1 cellular context compared by ENCODE assay signal in the genomic region with DNA sequence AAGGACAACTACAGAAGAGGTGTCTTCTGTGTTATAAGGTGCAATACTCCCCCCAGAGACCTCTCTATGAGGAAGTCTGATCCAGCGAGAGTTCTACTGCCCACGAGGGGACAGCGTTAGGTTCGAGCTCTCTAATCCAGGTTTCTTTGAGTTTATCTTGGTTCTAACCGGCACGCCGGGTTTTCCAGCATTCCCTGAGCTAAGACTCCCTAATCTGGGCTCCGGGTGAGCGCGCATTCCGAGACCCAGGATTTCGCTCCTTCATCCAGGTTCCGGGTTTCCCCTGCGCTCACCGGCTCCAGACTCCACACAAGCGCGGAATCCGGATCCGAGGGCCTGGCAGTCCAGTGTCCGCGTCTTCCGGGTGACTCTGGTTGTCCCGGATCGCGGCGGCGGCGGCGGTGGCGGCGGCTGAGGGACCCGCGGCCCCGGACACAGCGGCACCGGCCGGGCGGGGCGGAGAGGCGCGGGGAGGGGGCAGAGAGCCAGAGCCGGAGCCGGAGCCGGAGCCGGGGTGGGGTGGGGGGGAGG.
A peak's percentile ranks its signal among the peaks of the same experiment; 100 is the strongest.
TF ChIP-seq lines count a peak whose summit lies in the region.

A gene with protein sequence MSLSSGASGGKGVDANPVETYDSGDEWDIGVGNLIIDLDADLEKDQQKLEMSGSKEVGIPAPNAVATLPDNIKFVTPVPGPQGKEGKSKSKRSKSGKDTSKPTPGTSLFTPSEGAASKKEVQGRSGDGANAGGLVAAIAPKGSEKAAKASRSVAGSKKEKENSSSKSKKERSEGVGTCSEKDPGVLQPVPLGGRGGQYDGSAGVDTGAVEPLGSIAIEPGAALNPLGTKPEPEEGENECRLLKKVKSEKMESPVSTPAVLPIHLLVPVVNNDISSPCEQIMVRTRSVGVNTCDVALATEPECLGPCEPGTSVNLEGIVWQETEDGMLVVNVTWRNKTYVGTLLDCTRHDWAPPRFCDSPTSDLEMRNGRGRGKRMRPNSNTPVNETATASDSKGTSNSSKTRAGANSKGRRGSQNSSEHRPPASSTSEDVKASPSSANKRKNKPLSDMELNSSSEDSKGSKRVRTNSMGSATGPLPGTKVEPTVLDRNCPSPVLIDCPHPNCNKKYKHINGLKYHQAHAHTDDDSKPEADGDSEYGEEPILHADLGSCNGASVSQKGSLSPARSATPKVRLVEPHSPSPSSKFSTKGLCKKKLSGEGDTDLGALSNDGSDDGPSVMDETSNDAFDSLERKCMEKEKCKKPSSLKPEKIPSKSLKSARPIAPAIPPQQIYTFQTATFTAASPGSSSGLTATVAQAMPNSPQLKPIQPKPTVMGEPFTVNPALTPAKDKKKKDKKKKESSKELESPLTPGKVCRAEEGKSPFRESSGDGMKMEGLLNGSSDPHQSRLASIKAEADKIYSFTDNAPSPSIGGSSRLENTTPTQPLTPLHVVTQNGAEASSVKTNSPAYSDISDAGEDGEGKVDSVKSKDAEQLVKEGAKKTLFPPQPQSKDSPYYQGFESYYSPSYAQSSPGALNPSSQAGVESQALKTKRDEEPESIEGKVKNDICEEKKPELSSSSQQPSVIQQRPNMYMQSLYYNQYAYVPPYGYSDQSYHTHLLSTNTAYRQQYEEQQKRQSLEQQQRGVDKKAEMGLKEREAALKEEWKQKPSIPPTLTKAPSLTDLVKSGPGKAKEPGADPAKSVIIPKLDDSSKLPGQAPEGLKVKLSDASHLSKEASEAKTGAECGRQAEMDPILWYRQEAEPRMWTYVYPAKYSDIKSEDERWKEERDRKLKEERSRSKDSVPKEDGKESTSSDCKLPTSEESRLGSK (N-terminal part only) (plus strand): TSS at position 373 of the 531 bp plus-strand sequence. CDS start 38,842 bp downstream, outside the sequence.

TF ChIP-seq in GM12878, 131 proteins besides CTCF, POLR2A, EP300 and RAD21 (continued from another document and continues in another):
- TF ChIP-seq, protein P1, sequence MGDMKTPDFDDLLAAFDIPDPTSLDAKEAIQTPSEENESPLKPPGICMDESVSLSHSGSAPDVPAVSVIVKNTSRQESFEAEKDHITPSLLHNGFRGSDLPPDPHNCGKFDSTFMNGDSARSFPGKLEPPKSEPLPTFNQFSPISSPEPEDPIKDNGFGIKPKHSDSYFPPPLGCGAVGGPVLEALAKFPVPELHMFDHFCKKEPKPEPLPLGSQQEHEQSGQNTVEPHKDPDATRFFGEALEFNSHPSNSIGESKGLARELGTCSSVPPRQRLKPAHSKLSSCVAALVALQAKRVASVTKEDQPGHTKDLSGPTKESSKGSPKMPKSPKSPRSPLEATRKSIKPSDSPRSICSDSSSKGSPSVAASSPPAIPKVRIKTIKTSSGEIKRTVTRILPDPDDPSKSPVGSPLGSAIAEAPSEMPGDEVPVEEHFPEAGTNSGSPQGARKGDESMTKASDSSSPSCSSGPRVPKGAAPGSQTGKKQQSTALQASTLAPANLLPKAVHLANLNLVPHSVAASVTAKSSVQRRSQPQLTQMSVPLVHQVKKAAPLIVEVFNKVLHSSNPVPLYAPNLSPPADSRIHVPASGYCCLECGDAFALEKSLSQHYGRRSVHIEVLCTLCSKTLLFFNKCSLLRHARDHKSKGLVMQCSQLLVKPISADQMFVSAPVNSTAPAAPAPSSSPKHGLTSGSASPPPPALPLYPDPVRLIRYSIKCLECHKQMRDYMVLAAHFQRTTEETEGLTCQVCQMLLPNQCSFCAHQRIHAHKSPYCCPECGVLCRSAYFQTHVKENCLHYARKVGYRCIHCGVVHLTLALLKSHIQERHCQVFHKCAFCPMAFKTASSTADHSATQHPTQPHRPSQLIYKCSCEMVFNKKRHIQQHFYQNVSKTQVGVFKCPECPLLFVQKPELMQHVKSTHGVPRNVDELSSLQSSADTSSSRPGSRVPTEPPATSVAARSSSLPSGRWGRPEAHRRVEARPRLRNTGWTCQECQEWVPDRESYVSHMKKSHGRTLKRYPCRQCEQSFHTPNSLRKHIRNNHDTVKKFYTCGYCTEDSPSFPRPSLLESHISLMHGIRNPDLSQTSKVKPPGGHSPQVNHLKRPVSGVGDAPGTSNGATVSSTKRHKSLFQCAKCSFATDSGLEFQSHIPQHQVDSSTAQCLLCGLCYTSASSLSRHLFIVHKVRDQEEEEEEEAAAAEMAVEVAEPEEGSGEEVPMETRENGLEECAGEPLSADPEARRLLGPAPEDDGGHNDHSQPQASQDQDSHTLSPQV (IDR thresholded peaks at IDR 0.05), result no peak
- TF ChIP-seq STAT1 (conservative IDR thresholded peaks at IDR 0.05), result peak; percentile 90
- TF ChIP-seq, protein P2, sequence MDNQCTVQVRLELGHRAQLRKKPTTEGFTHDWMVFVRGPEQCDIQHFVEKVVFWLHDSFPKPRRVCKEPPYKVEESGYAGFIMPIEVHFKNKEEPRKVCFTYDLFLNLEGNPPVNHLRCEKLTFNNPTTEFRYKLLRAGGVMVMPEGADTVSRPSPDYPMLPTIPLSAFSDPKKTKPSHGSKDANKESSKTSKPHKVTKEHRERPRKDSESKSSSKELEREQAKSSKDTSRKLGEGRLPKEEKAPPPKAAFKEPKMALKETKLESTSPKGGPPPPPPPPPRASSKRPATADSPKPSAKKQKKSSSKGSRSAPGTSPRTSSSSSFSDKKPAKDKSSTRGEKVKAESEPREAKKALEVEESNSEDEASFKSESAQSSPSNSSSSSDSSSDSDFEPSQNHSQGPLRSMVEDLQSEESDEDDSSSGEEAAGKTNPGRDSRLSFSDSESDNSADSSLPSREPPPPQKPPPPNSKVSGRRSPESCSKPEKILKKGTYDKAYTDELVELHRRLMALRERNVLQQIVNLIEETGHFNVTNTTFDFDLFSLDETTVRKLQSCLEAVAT (IDR thresholded peaks at IDR 0.05), result peak; percentile 79
- no peak for TF ChIP-seq NFXL1 (IDR thresholded peaks at IDR 0.05; ENCODE audit: borderline replicate concordance)
- TF ChIP-seq BRCA1 (IDR thresholded peaks at IDR 0.05; ENCODE audit: low read depth, low read length), result no peak
- no peak; the same call in 1 of the 2 replicates for TF ChIP-seq HCFC1 (IDR thresholded peaks at IDR 0.05; ENCODE audit: low read length)
- peak; percentile 61; the same call in 1 of the 2 replicates for TF ChIP-seq TCF12 (IDR thresholded peaks at IDR 0.05; ENCODE audit: low read depth, low read length)
- TF ChIP-seq, protein P3, sequence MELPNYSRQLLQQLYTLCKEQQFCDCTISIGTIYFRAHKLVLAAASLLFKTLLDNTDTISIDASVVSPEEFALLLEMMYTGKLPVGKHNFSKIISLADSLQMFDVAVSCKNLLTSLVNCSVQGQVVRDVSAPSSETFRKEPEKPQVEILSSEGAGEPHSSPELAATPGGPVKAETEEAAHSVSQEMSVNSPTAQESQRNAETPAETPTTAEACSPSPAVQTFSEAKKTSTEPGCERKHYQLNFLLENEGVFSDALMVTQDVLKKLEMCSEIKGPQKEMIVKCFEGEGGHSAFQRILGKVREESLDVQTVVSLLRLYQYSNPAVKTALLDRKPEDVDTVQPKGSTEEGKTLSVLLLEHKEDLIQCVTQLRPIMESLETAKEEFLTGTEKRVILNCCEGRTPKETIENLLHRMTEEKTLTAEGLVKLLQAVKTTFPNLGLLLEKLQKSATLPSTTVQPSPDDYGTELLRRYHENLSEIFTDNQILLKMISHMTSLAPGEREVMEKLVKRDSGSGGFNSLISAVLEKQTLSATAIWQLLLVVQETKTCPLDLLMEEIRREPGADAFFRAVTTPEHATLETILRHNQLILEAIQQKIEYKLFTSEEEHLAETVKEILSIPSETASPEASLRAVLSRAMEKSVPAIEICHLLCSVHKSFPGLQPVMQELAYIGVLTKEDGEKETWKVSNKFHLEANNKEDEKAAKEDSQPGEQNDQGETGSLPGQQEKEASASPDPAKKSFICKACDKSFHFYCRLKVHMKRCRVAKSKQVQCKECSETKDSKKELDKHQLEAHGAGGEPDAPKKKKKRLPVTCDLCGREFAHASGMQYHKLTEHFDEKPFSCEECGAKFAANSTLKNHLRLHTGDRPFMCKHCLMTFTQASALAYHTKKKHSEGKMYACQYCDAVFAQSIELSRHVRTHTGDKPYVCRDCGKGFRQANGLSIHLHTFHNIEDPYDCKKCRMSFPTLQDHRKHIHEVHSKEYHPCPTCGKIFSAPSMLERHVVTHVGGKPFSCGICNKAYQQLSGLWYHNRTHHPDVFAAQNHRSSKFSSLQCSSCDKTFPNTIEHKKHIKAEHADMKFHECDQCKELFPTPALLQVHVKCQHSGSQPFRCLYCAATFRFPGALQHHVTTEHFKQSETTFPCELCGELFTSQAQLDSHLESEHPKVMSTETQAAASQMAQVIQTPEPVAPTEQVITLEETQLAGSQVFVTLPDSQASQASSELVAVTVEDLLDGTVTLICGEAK (IDR thresholded peaks at IDR 0.05; ENCODE audit: borderline replicate concordance), result peak; percentile 72; the same call in 1 of the 2 replicates
- TF ChIP-seq CREB1 (IDR thresholded peaks at IDR 0.05; ENCODE audit: low read depth), result peak; percentile 55
- TF ChIP-seq, protein P4, sequence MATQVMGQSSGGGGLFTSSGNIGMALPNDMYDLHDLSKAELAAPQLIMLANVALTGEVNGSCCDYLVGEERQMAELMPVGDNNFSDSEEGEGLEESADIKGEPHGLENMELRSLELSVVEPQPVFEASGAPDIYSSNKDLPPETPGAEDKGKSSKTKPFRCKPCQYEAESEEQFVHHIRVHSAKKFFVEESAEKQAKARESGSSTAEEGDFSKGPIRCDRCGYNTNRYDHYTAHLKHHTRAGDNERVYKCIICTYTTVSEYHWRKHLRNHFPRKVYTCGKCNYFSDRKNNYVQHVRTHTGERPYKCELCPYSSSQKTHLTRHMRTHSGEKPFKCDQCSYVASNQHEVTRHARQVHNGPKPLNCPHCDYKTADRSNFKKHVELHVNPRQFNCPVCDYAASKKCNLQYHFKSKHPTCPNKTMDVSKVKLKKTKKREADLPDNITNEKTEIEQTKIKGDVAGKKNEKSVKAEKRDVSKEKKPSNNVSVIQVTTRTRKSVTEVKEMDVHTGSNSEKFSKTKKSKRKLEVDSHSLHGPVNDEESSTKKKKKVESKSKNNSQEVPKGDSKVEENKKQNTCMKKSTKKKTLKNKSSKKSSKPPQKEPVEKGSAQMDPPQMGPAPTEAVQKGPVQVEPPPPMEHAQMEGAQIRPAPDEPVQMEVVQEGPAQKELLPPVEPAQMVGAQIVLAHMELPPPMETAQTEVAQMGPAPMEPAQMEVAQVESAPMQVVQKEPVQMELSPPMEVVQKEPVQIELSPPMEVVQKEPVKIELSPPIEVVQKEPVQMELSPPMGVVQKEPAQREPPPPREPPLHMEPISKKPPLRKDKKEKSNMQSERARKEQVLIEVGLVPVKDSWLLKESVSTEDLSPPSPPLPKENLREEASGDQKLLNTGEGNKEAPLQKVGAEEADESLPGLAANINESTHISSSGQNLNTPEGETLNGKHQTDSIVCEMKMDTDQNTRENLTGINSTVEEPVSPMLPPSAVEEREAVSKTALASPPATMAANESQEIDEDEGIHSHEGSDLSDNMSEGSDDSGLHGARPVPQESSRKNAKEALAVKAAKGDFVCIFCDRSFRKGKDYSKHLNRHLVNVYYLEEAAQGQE (IDR thresholded peaks at IDR 0.05; ENCODE audit: low read depth, low read length), result no peak
- TF ChIP-seq, protein P5, sequence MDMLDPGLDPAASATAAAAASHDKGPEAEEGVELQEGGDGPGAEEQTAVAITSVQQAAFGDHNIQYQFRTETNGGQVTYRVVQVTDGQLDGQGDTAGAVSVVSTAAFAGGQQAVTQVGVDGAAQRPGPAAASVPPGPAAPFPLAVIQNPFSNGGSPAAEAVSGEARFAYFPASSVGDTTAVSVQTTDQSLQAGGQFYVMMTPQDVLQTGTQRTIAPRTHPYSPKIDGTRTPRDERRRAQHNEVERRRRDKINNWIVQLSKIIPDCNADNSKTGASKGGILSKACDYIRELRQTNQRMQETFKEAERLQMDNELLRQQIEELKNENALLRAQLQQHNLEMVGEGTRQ (IDR thresholded peaks at IDR 0.05; ENCODE audit: borderline replicate concordance, low read depth, low read length), result no peak
- TF ChIP-seq ZSCAN29 (IDR thresholded peaks at IDR 0.05), result peak; percentile 97
- TF ChIP-seq, protein P6, sequence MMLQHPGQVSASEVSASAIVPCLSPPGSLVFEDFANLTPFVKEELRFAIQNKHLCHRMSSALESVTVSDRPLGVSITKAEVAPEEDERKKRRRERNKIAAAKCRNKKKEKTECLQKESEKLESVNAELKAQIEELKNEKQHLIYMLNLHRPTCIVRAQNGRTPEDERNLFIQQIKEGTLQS (IDR thresholded peaks at IDR 0.05; ENCODE audit: borderline replicate concordance, extremely low read depth, low read depth, low read length), result no peak
- TF ChIP-seq SMC3 (IDR thresholded peaks at IDR 0.05; ENCODE audit: borderline replicate concordance, low read length), result peak; percentile 20; the same call in 1 of the 2 replicates
- TF ChIP-seq GABPA (IDR thresholded peaks at IDR 0.05; ENCODE audit: low read depth), result 0 out of 2 replicates have a peak, but pooled peaks have one; percentile 35
- no peak for TF ChIP-seq TCF3 (IDR thresholded peaks at IDR 0.05; ENCODE audit: borderline replicate concordance, insufficient read depth, low read depth, low read length)
- TF ChIP-seq CBFB (IDR thresholded peaks at IDR 0.05; ENCODE audit: low read depth), result 0 out of 2 replicates have a peak, but pooled peaks have one; percentile 51
- TF ChIP-seq MXI1 (IDR thresholded peaks at IDR 0.05; ENCODE audit: low read depth, low read length), result no peak
- TF ChIP-seq SIN3A (IDR thresholded peaks at IDR 0.05; ENCODE audit: low read depth, low read length), result peak; percentile 83
- TF ChIP-seq PML (IDR thresholded peaks at IDR 0.05; ENCODE audit: low read length), result 0 out of 2 replicates have a peak, but pooled peaks have one; percentile 4
- no peak for TF ChIP-seq HDAC6 (IDR thresholded peaks at IDR 0.05; ENCODE audit: unreplicated experiment)
- TF ChIP-seq IKZF2 (IDR thresholded peaks at IDR 0.05), result peak; percentile 88 to 89
- peak; percentile 42; the same call in 1 of the 2 replicates for TF ChIP-seq PAX5 (IDR thresholded peaks at IDR 0.05; ENCODE audit: borderline replicate concordance, low read depth, low read length)
- TF ChIP-seq KDM1A (IDR thresholded peaks at IDR 0.05; ENCODE audit: borderline replicate concordance), result no peak
- 0 out of 2 replicates have a peak, but pooled peaks have one; percentile 55 for TF ChIP-seq TBL1XR1 (IDR thresholded peaks at IDR 0.05; ENCODE audit: low read depth, low read length)
- no peak for TF ChIP-seq CHD4 (IDR thresholded peaks at IDR 0.05)
- TF ChIP-seq EED (IDR thresholded peaks at IDR 0.05; ENCODE audit: low read depth), result peak; percentile 85
- TF ChIP-seq SUZ12 (IDR thresholded peaks at IDR 0.05; ENCODE audit: unreplicated experiment), result no peak
- TF ChIP-seq GATAD2B (conservative IDR thresholded peaks at IDR 0.05; ENCODE audit: low read depth), result peak; percentile 96
- TF ChIP-seq EZH2 (IDR thresholded peaks at IDR 0.05; ENCODE audit: borderline replicate concordance, control insufficient read depth, low read depth, low read length), result no peak
- no peak for TF ChIP-seq WRNIP1 (IDR thresholded peaks at IDR 0.05; ENCODE audit: borderline replicate concordance, low read depth, low read length)
- TF ChIP-seq, protein P7, sequence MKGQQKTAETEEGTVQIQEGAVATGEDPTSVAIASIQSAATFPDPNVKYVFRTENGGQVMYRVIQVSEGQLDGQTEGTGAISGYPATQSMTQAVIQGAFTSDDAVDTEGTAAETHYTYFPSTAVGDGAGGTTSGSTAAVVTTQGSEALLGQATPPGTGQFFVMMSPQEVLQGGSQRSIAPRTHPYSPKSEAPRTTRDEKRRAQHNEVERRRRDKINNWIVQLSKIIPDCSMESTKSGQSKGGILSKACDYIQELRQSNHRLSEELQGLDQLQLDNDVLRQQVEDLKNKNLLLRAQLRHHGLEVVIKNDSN (IDR thresholded peaks at IDR 0.05; ENCODE audit: borderline replicate concordance, extremely low read length, insufficient read depth, low read depth, low read length), result no peak
- 0 out of 2 replicates have a peak, but pooled peaks have one; percentile 56 for TF ChIP-seq CHD1 (IDR thresholded peaks at IDR 0.05; ENCODE audit: low read depth, low read length)
- TF ChIP-seq BCL11A (IDR thresholded peaks at IDR 0.05; ENCODE audit: low read depth, low read length), result no peak
- no peak for TF ChIP-seq ASH2L (IDR thresholded peaks at IDR 0.05; ENCODE audit: borderline replicate concordance, low read depth)
- no peak for TF ChIP-seq ZNF274 (IDR thresholded peaks at IDR 0.05; ENCODE audit: insufficient read depth, insufficient read length)
- TF ChIP-seq SPI1 (IDR thresholded peaks at IDR 0.05; ENCODE audit: borderline replicate concordance, insufficient read depth, low read depth, low read length), result peak; percentile 77
